In the genomic region with DNA sequence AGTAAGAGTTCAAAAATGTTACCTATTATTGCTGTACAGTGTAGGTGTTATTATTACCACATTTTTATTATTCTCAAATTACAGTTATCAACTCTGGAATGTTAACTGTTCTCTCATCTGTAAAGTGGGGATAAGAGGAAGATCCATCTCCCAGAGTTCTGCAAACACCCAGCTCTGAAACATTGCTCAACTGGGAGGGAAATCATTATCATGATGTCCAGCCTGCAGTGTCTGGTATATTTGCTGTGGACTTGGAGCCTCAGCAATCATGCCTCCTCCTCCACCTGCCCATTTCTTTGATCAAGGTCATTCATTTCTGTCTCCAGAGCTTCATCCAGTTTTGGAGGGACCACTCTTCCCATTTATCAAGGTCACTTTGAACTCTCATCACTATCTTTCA, we compare ENCODE assay signal across 12 cellular contexts. TPM values are rescaled to one million over a fixed set of nuclear protein-coding genes. Genes with fewer than 3 reads are reported as not detected.
"Had no signal": no experiment of that assay in that cellular context is flagged by ENCODE, and none has a peak within 500 bp of the region (broad histone marks: within the 10 kb centered on the region; RNA-seq: fewer than 3 reads in every experiment).

No MANE protein-coding gene starts in this region.

- H3K4me1 ChIP-seq: HAP-1 had no signal

- H2AFZ ChIP-seq: GM23248, GM23338 had no signal

- ATAC-seq: GM23338, HCT116 had no signal

- H3K4me2 ChIP-seq: GM23338 had no signal

- H3K27ac ChIP-seq: GM23248 had no signal

- FAIRE-seq: H1, H54 had no signal

- H3K4me3 ChIP-seq: GM23248, GM23338, HAP-1 had no signal

- H3K9ac ChIP-seq: GM23248 had no signal

- DNase-seq: GM23248, GOT3, H7, H9, HCEC 1CT, HFFc6 had no signal

- H3K9me3 ChIP-seq: HAP-1 had no signal

- H3K36me3 ChIP-seq: HAP-1 had no signal

RNA-seq across cellular contexts. Expression of gene C8A, which starts 39.4 kb away (rescaled TPM):
- total RNA-seq: GM23248, GM23338, H1, H4, H7, H9, HFFc6 had no signal
- polyA plus RNA-seq: GM23248, GM23338, H1 had no signal
